8 cellular contexts compared by ENCODE assay signal in genomic region chr21:36156815-36157670, GRCh38. TPM values are rescaled to one million over a fixed set of nuclear protein-coding genes. Genes with fewer than 3 reads are reported as not detected.
DNase-seq lines count a peak whose midpoint lies in the region; ATAC-seq and TF ChIP-seq lines count a peak whose summit lies in the region.

Gene DOP1B (plus strand): TSS chr21:36156824. CDS start chr21:36164734, 7,910 bp downstream.

- peak within 1 kb of the TSS; percentile 71 to 94 (median 90) for H3K27ac ChIP-seq in heart left ventricle

- H3K27me3 ChIP-seq in heart left ventricle: no peaks in the 10 kb centered on the region

- peaks cover 0 to 5% (median 0%) of the 10 kb centered on the region in 12 donors for H3K9me3 ChIP-seq in heart left ventricle

- TF ChIP-seq POLR2A in heart left ventricle (IDR thresholded peaks at IDR 0.05): peak in 1 of 2 donors; percentile 88

- ATAC-seq in HG02870 (IDR thresholded peaks at IDR 0.05; ENCODE audit: unreplicated experiment) (peak; percentile 22), heart left ventricle (peak in 2 of 4 donors; percentile 19 to 33)

- intact Hi-C loops in heart left ventricle (cut with DNase I): loop anchor here in 6 of 10 donors (1.0 to 10.0 kb wide), 7 partner anchors 30 to 165 kb away; partner anchors contain the start of gene MORC3 (in 3 of the 6)

- peak within 1 kb of the TSS; percentile 87 to 99 (median 96) for H3K4me3 ChIP-seq in heart left ventricle

- peak; percentile 65 for DNase-seq in NCI-H82 (lab: John Stamatoyannopoulos, UW)
- DNase-seq in NCI-H82 treated with DMSO at 0.1 percent for 48 hours (lab: John Stamatoyannopoulos, UW; ENCODE audit: unreplicated experiment): no peak
- DNase-seq in NCI-H526 treated with DMSO at 0.1 percent for 48 hours (lab: John Stamatoyannopoulos, UW): peak; percentile 33
- DNase-seq in activated naive CD4-positive, alpha-beta T cell treated with anti-CD3 and anti-CD28 coated beads, Interleukin-2, amount 50 U/mL, for 16 hours: peak; percentile 48
- DNase-seq in heart left ventricle: peak in 2 of 5 donors; percentile 54 to 64
- peak; percentile 74 for DNase-seq in retina
- no peak for DNase-seq in NCI-H226

- peaks cover 0 to 34% (median 13%) of the 10 kb centered on the region in 12 donors for H3K4me1 ChIP-seq in heart left ventricle

- peak in 1 of 12 donors; percentile 10 for TF ChIP-seq CTCF in heart left ventricle (IDR thresholded peaks at IDR 0.05)

- no peaks in the 10 kb centered on the region for H3K36me3 ChIP-seq in heart left ventricle

- 0 to 2% (median 1%) methylated on average over 9 to 83 of the region's 83 CpGs for WGBS in heart left ventricle, 4 donors

RNA-seq across cellular contexts. Expression of gene DOP1B, which starts in this region (rescaled TPM):
- total RNA-seq in heart left ventricle: 10 to 100 TPM; 10.6 to 26.5 (median 15.5) TPM
- 1 to 10 TPM; 5.1 to 6.1 TPM for polyA plus RNA-seq in heart left ventricle

Comparison
In these comparisons a context has a peak if more than half of its experiments do, and no peak if none do; other contexts are left out.
1. DNase-seq: peak in NCI-H82 (single experiment), NCI-H526 treated with DMSO at 0.1 percent for 48 hours (single experiment), activated naive CD4-positive, alpha-beta T cell treated with anti-CD3 and anti-CD28 coated beads, Interleukin-2, amount 50 U/mL, for 16 hours (single experiment) and retina (single experiment); none in NCI-H82 treated with DMSO at 0.1 percent for 48 hours (single experiment) and NCI-H226 (single experiment).